Comparison of ENCODE assay signal across 7 cellular contexts in the genomic region with DNA sequence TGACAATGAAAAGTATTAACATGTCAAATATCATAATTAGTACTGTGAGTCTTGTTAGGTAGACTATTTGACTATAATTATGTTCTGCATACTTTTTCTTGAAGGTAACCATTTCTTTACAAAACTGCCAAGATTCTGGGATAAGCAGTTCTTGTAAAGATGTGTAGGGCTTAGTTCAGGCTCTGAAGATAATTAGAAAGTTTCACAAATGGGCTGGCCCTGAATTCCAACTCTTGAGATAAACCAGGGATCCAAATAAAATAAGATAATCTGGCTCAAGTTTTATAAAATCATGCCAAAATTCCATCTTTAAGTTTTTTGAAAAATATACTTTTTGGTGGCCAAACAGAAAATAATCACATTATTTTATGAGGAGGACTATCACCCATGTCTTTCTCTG. TPM values are rescaled to one million over a fixed set of nuclear protein-coding genes. Genes with fewer than 3 reads are reported as not detected.
"Had no signal": no experiment of that assay in that cellular context is flagged by ENCODE, and none has a peak within 500 bp of the region (broad histone marks: within the 10 kb centered on the region; RNA-seq: fewer than 3 reads in every experiment).

No MANE protein-coding gene starts in this region.

- H3K9me3 ChIP-seq: HAP-1 had no signal

- DNase-seq: GM23248, GOT3, H7, IMR-90 had no signal

- H3K27ac ChIP-seq: GM23248 had no signal

- H3K4me3 ChIP-seq: GM23248, HAP-1, K562 had no signal

- ATAC-seq: K562 had no signal

- H2AFZ ChIP-seq: GM23248 had no signal

- H3K36me3 ChIP-seq: HAP-1 had no signal

- H3K9ac ChIP-seq: GM23248 had no signal

RNA-seq across cellular contexts. Expression of a gene that starts 35.6 kb away (rescaled TPM):
- total RNA-seq: HT-29, K562 had no signal
- polyA plus RNA-seq: K562 had no signal
